ENCODE assay signal across 9 cellular contexts in the genomic region with DNA sequence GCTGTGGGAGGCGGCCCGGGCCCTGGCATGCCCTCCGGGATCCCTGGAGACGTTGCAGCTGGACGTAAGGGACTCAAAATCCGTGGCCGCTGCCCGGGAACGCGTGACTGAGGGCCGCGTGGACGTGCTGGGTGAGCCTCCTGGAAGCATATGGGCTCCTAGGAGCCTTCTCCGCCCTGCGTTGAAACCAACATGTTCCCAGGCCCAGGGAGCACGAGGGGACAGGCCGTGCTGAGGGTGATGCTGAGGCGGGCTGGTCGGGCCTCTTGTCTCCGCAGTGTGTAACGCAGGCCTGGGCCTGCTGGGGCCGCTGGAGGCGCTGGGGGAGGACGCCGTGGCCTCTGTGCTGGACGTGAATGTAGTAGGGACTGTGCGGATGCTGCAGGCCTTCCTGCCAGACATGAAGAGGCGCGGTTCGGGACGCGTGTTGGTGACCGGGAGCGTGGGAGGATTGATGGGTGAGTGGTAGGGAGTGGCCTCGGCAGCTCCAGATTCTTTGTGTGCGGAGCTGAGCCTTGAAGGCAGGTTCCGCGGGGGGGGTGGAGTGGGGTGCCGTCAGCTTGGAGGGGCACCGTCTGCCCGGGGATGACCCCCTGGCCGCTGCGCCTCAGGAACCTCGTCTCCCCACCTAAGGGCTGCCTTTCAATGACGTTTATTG. TPM values are rescaled to one million over a fixed set of nuclear protein-coding genes. Genes with fewer than 3 reads are reported as not detected.
A peak's percentile ranks its signal among the peaks of the same experiment; 100 is the strongest.
DNase-seq lines count a peak whose midpoint lies in the region; ATAC-seq, FAIRE-seq and TF ChIP-seq lines count a peak whose summit lies in the region.
"Had no signal": no experiment of that assay in that cellular context is flagged by ENCODE, and none has a peak within 500 bp of the region (broad histone marks: within the 10 kb centered on the region; RNA-seq: fewer than 3 reads in every experiment).

No MANE protein-coding gene starts in this region.

- peaks cover 5% of the 10 kb centered on the region; the same call in 1 of the 2 replicates for H3K23me2 ChIP-seq in H1 (ENCODE audit: low read depth, low read length)

- peak; percentile 2 to 26; a peak in 2 of 4 replicates for TF ChIP-seq RAD21 in H1 (IDR thresholded peaks at IDR 0.05 in 1 of 2, conservative IDR thresholded peaks at IDR 0.05 in 1 of 2; ENCODE audit: low read depth in 2 of 2, low read length in 2 of 2)

- no peak overlapping the region for H3K14ac ChIP-seq in H1 (ENCODE audit: insufficient read length)

- peaks cover 0 to 1% of the 10 kb centered on the region in 2 experiments for H4K20me1 ChIP-seq in H1 (replicated peaks in 1 of 2; ENCODE audit: control insufficient read depth in 1 of 2, insufficient read depth in 2 of 2, low read length in 2 of 2)
- peaks cover 4% of the 10 kb centered on the region for H4K20me1 ChIP-seq in neural progenitor cell (ENCODE audit: low read depth)

- peaks cover 33% of the 10 kb centered on the region for H3K4me1 Mint-ChIP-seq in CD14-positive monocyte
- peaks cover 29% of the 10 kb centered on the region for H3K4me1 Mint-ChIP-seq in neural progenitor cell

- H3K9ac ChIP-seq in H1 (replicated peaks in 1 of 4; ENCODE audit: extremely low read depth in 1 of 4, low read depth in 3 of 4, low read length in 3 of 4): no peak overlapping the region
- H3K9ac ChIP-seq in neural progenitor cell: no peak overlapping the region

- no peak for FAIRE-seq in H1 (lab: Jason Lieb, UNC)
- FAIRE-seq: endometrium had no signal

- peaks cover 2% of the 10 kb centered on the region for H3K79me1 ChIP-seq in H1 (ENCODE audit: low read depth, low read length)

- H3K9me3 ChIP-seq in H1 (ENCODE audit: insufficient read depth in 2 of 2, low read depth in 1 of 2, low read length in 1 of 2) (no peaks in the 10 kb centered on the region), neural progenitor cell (ENCODE audit: low read depth) (no peaks in the 10 kb centered on the region)

- H3K4me1 ChIP-seq in H1 (replicated peaks in 1 of 4; ENCODE audit: control insufficient read depth in 3 of 4, insufficient read depth in 4 of 4, low read length in 3 of 4): peaks cover 0 to 12% (median 7%) of the 10 kb centered on the region in 4 experiments; a peak in 6 of 7 replicates
- H3K4me1 ChIP-seq in neural progenitor cell: peaks cover 22% of the 10 kb centered on the region

- H3K27me3 ChIP-seq in H1 (replicated peaks in 1 of 4; ENCODE audit: control insufficient read depth in 3 of 4, extremely low read depth in 1 of 4, insufficient read depth in 3 of 4, low read length in 3 of 4) (no peaks in the 10 kb centered on the region; a peak in 1 of 7 replicates), neural progenitor cell (no peaks in the 10 kb centered on the region)

- no peak overlapping the region for H2BK5ac ChIP-seq in H1 (ENCODE audit: low read depth, low read length)

- no peak for TF ChIP-seq CTCF in CD14-positive monocyte (IDR thresholded peaks at IDR 0.05)
- TF ChIP-seq CTCF in LNCaP clone FGC (IDR thresholded peaks at IDR 0.05; ENCODE audit: control insufficient read depth, extremely low read depth, insufficient read depth): no peak
- peak; percentile 16 to 25 (median 17); a peak in 3 of 4 replicates for TF ChIP-seq CTCF in H1 (IDR thresholded peaks at IDR 0.05; ENCODE audit: control extremely low read depth in 1 of 3, insufficient read depth in 1 of 3, low read depth in 1 of 3, low read length in 3 of 3)
- no peak for TF ChIP-seq CTCF in neural progenitor cell (IDR thresholded peaks at IDR 0.05)

- no peak for TF ChIP-seq POLR2A in H1 (IDR thresholded peaks at IDR 0.05; ENCODE audit: control extremely low read depth in 1 of 2, low read depth in 2 of 2, low read length in 2 of 2)

- H3K4me2 ChIP-seq in H1 (ENCODE audit: insufficient read depth in 1 of 2, low read depth in 2 of 2, low read length in 2 of 2): peak overlapping the region; percentile 75 to 87; a peak in 2 of 4 replicates
- peak overlapping the region; percentile 82 for H3K4me2 ChIP-seq in neural progenitor cell

- 0 out of 2 replicates have a peak overlapping the region, but pooled peaks have one; percentile 17 for H2BK12ac ChIP-seq in H1 (ENCODE audit: low read depth, low read length)

- H3K56ac ChIP-seq in H1 (replicated peaks; ENCODE audit: insufficient read length, low read depth, low read length): no peak overlapping the region

- H3K27ac ChIP-seq in H1 (ENCODE audit: low read depth, low read length) (no peak overlapping the region; the same call in 1 of the 2 replicates), neural progenitor cell (no peak overlapping the region)

- H3K4me3 Mint-ChIP-seq in CD14-positive monocyte (peak overlapping the region; percentile 94 to 97), neural progenitor cell (peak overlapping the region; percentile 93)

- DNase-seq in CD14-positive monocyte (ENCODE audit: low spot score) (no peak), LNCaP clone FGC (ENCODE audit: low read depth) (no peak), H1 (ENCODE audit: low read depth in 1 of 2, low spot score in 2 of 2) (no peak), neural progenitor cell (ENCODE audit: low spot score) (peak; percentile 28), NOMO-1 treated with DMSO at 0.1 percent for 48 hours (lab: John Stamatoyannopoulos, UW; ENCODE audit: unreplicated experiment) (no peak), HT-29 (ENCODE audit: low spot score) (no peak)

- no peak overlapping the region for H2BK15ac ChIP-seq in H1 (ENCODE audit: low read length)

- H3K18ac ChIP-seq in H1 (ENCODE audit: extremely low read depth, low read length): no peak overlapping the region

- H2AK5ac ChIP-seq in H1 (ENCODE audit: low read depth, low read length): no peak overlapping the region

- no peak overlapping the region for H4K5ac ChIP-seq in H1 (ENCODE audit: insufficient read length, low read depth, low read length)

- no peak overlapping the region for H4K8ac ChIP-seq in H1 (ENCODE audit: extremely low read depth, insufficient read depth, low read length)

- intact Hi-C loops in CD14-positive monocyte (cut with micrococcal nuclease): no loop called here

- CTCF ChIA-PET in H1 (lab: Charles Lee; ENCODE audit: partially characterized antibody): interaction anchor here (0.8 to 3.1 kb wide), 5 partner anchors 12 to 126 kb away, joined by 3 to 15 read pairs (median 4); a partner anchor contains a TSS

- ATAC-seq in GM21576 (IDR thresholded peaks at IDR 0.05; ENCODE audit: unreplicated experiment) (no peak), GM18873 (IDR thresholded peaks at IDR 0.05; ENCODE audit: low FRiP score, unreplicated experiment) (no peak)

- H3F3A ChIP-seq in neural progenitor cell (ENCODE audit: low read depth): peaks cover 43% of the 10 kb centered on the region

- H2BK20ac ChIP-seq in H1 (ENCODE audit: low read length): no peak overlapping the region

- no peak overlapping the region for H2BK120ac ChIP-seq in H1 (replicated peaks; ENCODE audit: low read depth, low read length)

- H3K36me3 ChIP-seq in H1 (ENCODE audit: control insufficient read depth in 2 of 4, insufficient read depth in 4 of 4, low read length in 3 of 4) (no peaks in the 10 kb centered on the region), neural progenitor cell (no peaks in the 10 kb centered on the region)

- WGBS in H1 (ENCODE audit: extremely low coverage in 1 of 2, insufficient coverage in 1 of 2, insufficient read length in 1 of 2, insufficient replicate concordance in 2 of 2, low coverage in 1 of 2, low lambda C conversion rate in 2 of 2, missing lambda C conversion rate in 1 of 2), 2 experiments: 91% methylated on average over 38 of the region's 45 CpGs; no CpG with 5 or more reads in 1 of the 2 experiments

- TF ChIP-seq EP300 in H1 (IDR thresholded peaks at IDR 0.05; ENCODE audit: borderline replicate concordance in 1 of 2, low read depth in 2 of 2, low read length in 2 of 2): no peak

- POLR2A ChIA-PET in H1 (lab: Charles Lee; ENCODE audit: partially characterized antibody): interaction anchor here (1.2 to 2.9 kb wide), 6 partner anchors 13 to 220 kb away, joined by 3 to 16 read pairs (median 7); a partner anchor contains a TSS

- H3K4ac ChIP-seq in H1 (replicated peaks; ENCODE audit: insufficient read length, low read depth, low read length): no peak overlapping the region

- no peak overlapping the region for H3K23ac ChIP-seq in H1 (ENCODE audit: insufficient read length)

- peak overlapping the region in 4 of 7 donors; percentile 9 to 91 (median 70) for H3K27ac Mint-ChIP-seq in CD14-positive monocyte
- H3K27ac Mint-ChIP-seq in neural progenitor cell: no peak overlapping the region

- no peak overlapping the region for H2AFZ ChIP-seq in H1 (ENCODE audit: low read length)
- no peak overlapping the region for H2AFZ ChIP-seq in neural progenitor cell (replicated peaks)

- H3K79me2 ChIP-seq in H1 (ENCODE audit: control insufficient read depth in 1 of 2, insufficient read depth in 2 of 2, low read length in 2 of 2): no peaks in the 10 kb centered on the region; a peak in 1 of 4 replicates
- peaks cover 7% of the 10 kb centered on the region for H3K79me2 ChIP-seq in neural progenitor cell (ENCODE audit: low read depth)

- peaks cover 12 to 14% (median 12%) of the 10 kb centered on the region in 3 donors for H3K27me3 Mint-ChIP-seq in CD14-positive monocyte (ENCODE audit: low read depth in 3 of 3)
- no peaks in the 10 kb centered on the region for H3K27me3 Mint-ChIP-seq in neural progenitor cell (ENCODE audit: insufficient read depth, low read depth)

- H4K91ac ChIP-seq in H1 (replicated peaks; ENCODE audit: insufficient read length, low read length): peak overlapping the region; percentile 30

- no peaks in the 10 kb centered on the region for H3K9me3 Mint-ChIP-seq in CD14-positive monocyte
- no peaks in the 10 kb centered on the region for H3K9me3 Mint-ChIP-seq in neural progenitor cell

- H3K4me3 ChIP-seq in LNCaP clone FGC (ENCODE audit: low read depth, low read length) (peak overlapping the region; percentile 87), H1 (ENCODE audit: extremely low read depth in 1 of 4, insufficient read depth in 2 of 4, low read depth in 3 of 4, low read length in 4 of 4) (peak overlapping the region in 1 of 4 experiments; percentile 74; a peak in 1 of 8 replicates), neural progenitor cell (peak overlapping the region; percentile 86)

- H3K36me3 Mint-ChIP-seq in CD14-positive monocyte (peaks cover 7 to 15% of the 10 kb centered on the region in 2 donors), neural progenitor cell (no peaks in the 10 kb centered on the region)

RNA-seq across cellular contexts. Expression of a gene that starts 0.6 kb away (rescaled TPM):
- polyA plus RNA-seq in CD14-positive monocyte (under 1 TPM; 0.19 to 0.27 TPM), H1 (2011; rRNA removed) (1.0 and 1.8 TPM in 2 replicates)
- total RNA-seq in H1 (2021; fragmentation: NEBNext Ultra II Directional; extraction: Animal tissue kit (Norgen Biotek cat#: 25700)): 0.88 and 1.1 TPM in 2 replicates
- polyA plus RNA-seq in H1 (2011; cell fraction: cytosol; rRNA removed): 1.1 TPM
- polyA plus RNA-seq in H1 (2011; cell fraction: nucleus; rRNA removed): 3.2 TPM
- polyA plus RNA-seq in H1 (2012, experiment 1 of 2): 0.76 to 1.6 TPM (median 1.5 TPM) in 4 replicates
- polyA plus RNA-seq in H1 (2012, experiment 2 of 2): 0.97 TPM
- 0.83 TPM for polyA plus RNA-seq in H1 (2013, experiment 1 of 2)
- polyA plus RNA-seq in H1 (2013, experiment 2 of 2): 0.75 TPM
- 0.41 and 0.54 TPM in 2 replicates for polyA minus RNA-seq in H1 (2011; rRNA and poly(A)+ RNA removed)
- polyA minus RNA-seq in H1 (2011; cell fraction: cytosol; rRNA and poly(A)+ RNA removed): not detected
- polyA minus RNA-seq in H1 (2011; cell fraction: nucleus; rRNA and poly(A)+ RNA removed): 1.6 TPM
- total RNA-seq in neural progenitor cell (ENCODE audit: low replicate concordance): 2.2 and 2.6 TPM in 2 replicates
- total RNA-seq in HT-29 (2014; rRNA removed; shearing (Covaris generic)): 0.91 and 1.7 TPM in 2 replicates

RNA-seq across cellular contexts. Expression of a gene that starts 8.7 kb away (rescaled TPM):
- polyA plus RNA-seq in CD14-positive monocyte (10 to 100 TPM; 52.6 to 57.9 TPM), H1 (2011; rRNA removed) (64.5 and 110 TPM in 2 replicates)
- 100 and 109 TPM in 2 replicates for total RNA-seq in H1 (2021; fragmentation: NEBNext Ultra II Directional; extraction: Animal tissue kit (Norgen Biotek cat#: 25700))
- polyA plus RNA-seq in H1 (2011; cell fraction: cytosol; rRNA removed): 53.4 TPM
- 187 TPM for polyA plus RNA-seq in H1 (2011; cell fraction: nucleus; rRNA removed)
- polyA plus RNA-seq in H1 (2012, experiment 1 of 2): 103 to 110 TPM (median 106 TPM) in 4 replicates
- polyA plus RNA-seq in H1 (2012, experiment 2 of 2): 95.9 TPM
- polyA plus RNA-seq in H1 (2013, experiment 1 of 2): 125 TPM
- 124 TPM for polyA plus RNA-seq in H1 (2013, experiment 2 of 2)
- polyA minus RNA-seq in H1 (2011; rRNA and poly(A)+ RNA removed): 41.2 and 50.8 TPM in 2 replicates
- 35.5 TPM for polyA minus RNA-seq in H1 (2011; cell fraction: cytosol; rRNA and poly(A)+ RNA removed)
- polyA minus RNA-seq in H1 (2011; cell fraction: nucleus; rRNA and poly(A)+ RNA removed): 34.3 TPM
- 6.1 and 21.6 TPM in 2 replicates for total RNA-seq in neural progenitor cell (ENCODE audit: low replicate concordance)
- 82.1 and 103 TPM in 2 replicates for total RNA-seq in HT-29 (2014; rRNA removed; shearing (Covaris generic))

RNA-seq across cellular contexts. Expression of a gene that starts 13.6 kb away (rescaled TPM):
- polyA plus RNA-seq in CD14-positive monocyte: 10 to 100 TPM; 61.4 to 63.5 TPM
- total RNA-seq in H1 (2021; fragmentation: NEBNext Ultra II Directional; extraction: Animal tissue kit (Norgen Biotek cat#: 25700)): 27.5 and 34.2 TPM in 2 replicates
- 25.4 and 27.0 TPM in 2 replicates for polyA plus RNA-seq in H1 (2011; rRNA removed)
- polyA plus RNA-seq in H1 (2011; cell fraction: cytosol; rRNA removed): 30.8 TPM
- 56.8 TPM for polyA plus RNA-seq in H1 (2011; cell fraction: nucleus; rRNA removed)
- 28.6 to 35.7 TPM (median 31.2 TPM) in 4 replicates for polyA plus RNA-seq in H1 (2012, experiment 1 of 2)
- polyA plus RNA-seq in H1 (2012, experiment 2 of 2): 36.6 TPM
- 34.8 TPM for polyA plus RNA-seq in H1 (2013, experiment 1 of 2)
- 33.0 TPM for polyA plus RNA-seq in H1 (2013, experiment 2 of 2)
- 44.0 and 45.4 TPM in 2 replicates for polyA minus RNA-seq in H1 (2011; rRNA and poly(A)+ RNA removed)
- polyA minus RNA-seq in H1 (2011; cell fraction: cytosol; rRNA and poly(A)+ RNA removed): 17.0 TPM
- polyA minus RNA-seq in H1 (2011; cell fraction: nucleus; rRNA and poly(A)+ RNA removed): 35.2 TPM
- total RNA-seq in neural progenitor cell (ENCODE audit: low replicate concordance): 15.8 and 21.3 TPM in 2 replicates
- 55.9 and 63.1 TPM in 2 replicates for total RNA-seq in HT-29 (2014; rRNA removed; shearing (Covaris generic))

RNA-seq across cellular contexts. Expression of a gene that starts 17.2 kb away (rescaled TPM):
- polyA plus RNA-seq in CD14-positive monocyte (10 to 100 TPM; 10.4 to 24.9 TPM), H1 (2011; rRNA removed) (21.6 and 34.5 TPM in 2 replicates)
- 19.4 and 21.3 TPM in 2 replicates for total RNA-seq in H1 (2021; fragmentation: NEBNext Ultra II Directional; extraction: Animal tissue kit (Norgen Biotek cat#: 25700))
- 29.6 TPM for polyA plus RNA-seq in H1 (2011; cell fraction: cytosol; rRNA removed)
- 75.7 TPM for polyA plus RNA-seq in H1 (2011; cell fraction: nucleus; rRNA removed)
- 18.1 to 23.6 TPM (median 22.0 TPM) in 4 replicates for polyA plus RNA-seq in H1 (2012, experiment 1 of 2)
- polyA plus RNA-seq in H1 (2012, experiment 2 of 2): 21.0 TPM
- polyA plus RNA-seq in H1 (2013, experiment 1 of 2): 26.7 TPM
- polyA plus RNA-seq in H1 (2013, experiment 2 of 2): 22.1 TPM
- polyA minus RNA-seq in H1 (2011; rRNA and poly(A)+ RNA removed): 10.9 and 12.6 TPM in 2 replicates
- 18.3 TPM for polyA minus RNA-seq in H1 (2011; cell fraction: cytosol; rRNA and poly(A)+ RNA removed)
- 27.9 TPM for polyA minus RNA-seq in H1 (2011; cell fraction: nucleus; rRNA and poly(A)+ RNA removed)
- 6.2 and 24.7 TPM in 2 replicates for total RNA-seq in neural progenitor cell (ENCODE audit: low replicate concordance)
- total RNA-seq in HT-29 (2014; rRNA removed; shearing (Covaris generic)): 54.9 and 65.5 TPM in 2 replicates

RNA-seq across cellular contexts. Expression of a gene that starts 24.2 kb away (rescaled TPM):
- not detected for polyA plus RNA-seq in CD14-positive monocyte
- total RNA-seq in H1 (2021; fragmentation: NEBNext Ultra II Directional; extraction: Animal tissue kit (Norgen Biotek cat#: 25700)): 21.9 and 22.7 TPM in 2 replicates
- polyA plus RNA-seq in H1 (2011; rRNA removed): 9.5 and 11.5 TPM in 2 replicates
- polyA plus RNA-seq in H1 (2011; cell fraction: cytosol; rRNA removed): 18.9 TPM
- polyA plus RNA-seq in H1 (2011; cell fraction: nucleus; rRNA removed): 16.3 TPM
- polyA plus RNA-seq in H1 (2012, experiment 1 of 2): 26.9 to 30.2 TPM (median 28.3 TPM) in 4 replicates
- 7.3 TPM for polyA plus RNA-seq in H1 (2012, experiment 2 of 2)
- polyA plus RNA-seq in H1 (2013, experiment 1 of 2): 24.6 TPM
- 22.9 TPM for polyA plus RNA-seq in H1 (2013, experiment 2 of 2)
- polyA minus RNA-seq in H1 (2011; rRNA and poly(A)+ RNA removed): 7.3 and 10.0 TPM in 2 replicates
- polyA minus RNA-seq in H1 (2011; cell fraction: cytosol; rRNA and poly(A)+ RNA removed): 7.6 TPM
- polyA minus RNA-seq in H1 (2011; cell fraction: nucleus; rRNA and poly(A)+ RNA removed): 17.1 TPM
- total RNA-seq in neural progenitor cell (ENCODE audit: low replicate concordance): 22.8 and 23.7 TPM in 2 replicates
- total RNA-seq in HT-29 (2014; rRNA removed; shearing (Covaris generic)): 12.4 and 16.0 TPM in 2 replicates

Comparison
In these comparisons a context has a peak if more than half of its experiments do, and no peak if none do; other contexts are left out.
1. CTCF ChIP-seq: peak in H1 (3 of 3); none in CD14-positive monocyte (single experiment), LNCaP clone FGC (single experiment) and neural progenitor cell (single experiment).